Comparison of ENCODE assay signal across 36 cellular contexts in the genomic region with DNA sequence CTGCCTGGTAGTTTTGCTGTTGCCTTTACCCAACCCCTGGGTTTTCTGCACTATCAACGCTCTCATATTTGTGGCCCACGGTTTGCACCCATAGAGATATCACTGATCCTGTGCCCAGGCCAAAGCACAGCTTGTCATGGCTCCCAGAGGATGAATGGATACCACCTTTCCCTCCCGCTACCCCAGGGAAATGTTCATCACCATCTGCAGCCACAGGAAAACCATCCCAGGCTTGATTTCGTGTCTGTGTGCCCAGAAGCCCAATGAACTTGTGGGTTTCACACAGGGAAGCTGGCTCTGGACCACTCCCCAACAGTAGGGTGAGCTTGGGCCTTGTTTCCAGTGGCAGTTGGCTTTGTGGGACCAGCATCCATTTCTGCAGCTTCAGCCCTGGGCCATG.
"Had no signal": no experiment of that assay in that cellular context is flagged by ENCODE, and none has a peak within 500 bp of the region (broad histone marks: within the 10 kb centered on the region; RNA-seq: fewer than 3 reads in every experiment).

No MANE protein-coding gene starts in this region.

- H3K4me1 Mint-ChIP-seq: activated B cell treated with CpG ODN at 0.5 μM for 24 hours, brain had no signal

- H3K27me3 ChIP-seq: ascending aorta, cardiac muscle cell had no signal

- H3K4me1 ChIP-seq: ascending aorta had no signal

- H3K27me3 Mint-ChIP-seq: activated CD4-positive, alpha-beta memory T cell treated with anti-CD3 and anti-CD28 coated beads for 36 hours; activated CD4-positive, alpha-beta T cell treated with anti-CD3 and anti-CD28 coated beads, Interleukin-2, amount 10 ng/mL, durations not matched to agents 24 days and 14 days; activated CD8-positive, alpha-beta T cell treated with anti-CD3 and anti-CD28 coated beads for 36 hours; activated naive CD8-positive, alpha-beta T cell; activated naive CD8-positive, alpha-beta T cell treated with anti-CD3 and anti-CD28 coated beads, Interleukin-2, amount 10 ng/mL, durations not matched to agents 7 days and 5 days; activated naive CD8-positive, alpha-beta T cell treated with anti-CD3 and anti-CD28 coated beads, Interleukin-2, amount 50 U/mL, for 24 hours; activated T-cell treated with anti-CD3 and anti-CD28 coated beads, Interleukin-2, amount 50 U/mL, for 24 hours; central memory CD8-positive, alpha-beta T cell had no signal

- H3K27ac ChIP-seq: ascending aorta, cardiac muscle cell, VCaP had no signal

- H3K4me3 ChIP-seq: ascending aorta, cardiac muscle cell had no signal

- DNase-seq: activated B cell treated with CpG ODN at 0.5 μM for 24 hours; activated CD4-positive, alpha-beta memory T cell treated with anti-CD3 and anti-CD28 coated beads for 36 hours; activated CD4-positive, alpha-beta T cell treated with anti-CD3 and anti-CD28 coated beads for 4 hours; activated CD4-positive, alpha-beta T cell treated with anti-CD3 and anti-CD28 coated beads, Interleukin-2, amount 10 ng/mL, durations not matched to agents 24 days and 14 days; activated CD4-positive, alpha-beta T cell treated with anti-CD3 and anti-CD28 coated beads, Interleukin-2, amount 50 U/mL, for 1 hour; activated CD4-positive, alpha-beta T cell treated with anti-CD3 and anti-CD28 coated beads, Interleukin-2, amount 50 U/mL, for 4 hours; activated CD4-positive, CD25-positive, alpha-beta regulatory T cell treated with anti-CD3 and anti-CD28 coated beads, Interleukin-2, amount 50 U/mL, for 72 hours; activated CD8-positive, alpha-beta memory T cell treated with anti-CD3 and anti-CD28 coated beads, Interleukin-2, amount 50 U/mL, for 4 hours; activated CD8-positive, alpha-beta T cell treated with anti-CD3 and anti-CD28 coated beads for 36 hours; activated effector memory CD4-positive, alpha-beta T cell treated with Interleukin-2 at 50 U/mL for 16 hours; activated gamma-delta T cell; activated naive CD4-positive, alpha-beta T cell treated with anti-CD3 and anti-CD28 coated beads for 36 hours; activated naive CD4-positive, alpha-beta T cell treated with anti-CD3 and anti-CD28 coated beads, Interleukin-2, amount 50 U/mL, for 16 hours; activated naive CD8-positive, alpha-beta T cell treated with anti-CD3 and anti-CD28 coated beads, Interleukin-2, amount 10 ng/mL, durations not matched to agents 7 days and 5 days; activated naive CD8-positive, alpha-beta T cell treated with anti-CD3 and anti-CD28 coated beads, Interleukin-2, amount 50 U/mL, for 24 hours; activated T-cell treated with anti-CD3 and anti-CD28 coated beads, Interleukin-2, amount 50 U/mL, for 24 hours; activated T-cell treated with anti-CD3 and anti-CD28 coated beads, Interleukin-2, amount 50 U/mL, for 48 hours; amygdala; anterior cingulate cortex; caudate nucleus; cerebellar nuclear complex; SW 1271; T-helper 1 cell; T-helper 2 cell; T-helper 9 cell had no signal

- H3K36me3 ChIP-seq: ascending aorta, cardiac muscle cell had no signal

- H3K27ac Mint-ChIP-seq: activated B cell treated with CpG ODN at 0.5 μM for 24 hours; activated CD4-positive, alpha-beta memory T cell treated with anti-CD3 and anti-CD28 coated beads for 36 hours; activated CD4-positive, alpha-beta T cell treated with anti-CD3 and anti-CD28 coated beads, Interleukin-2, amount 10 ng/mL, durations not matched to agents 24 days and 14 days; activated CD8-positive, alpha-beta T cell treated with anti-CD3 and anti-CD28 coated beads for 36 hours; activated naive CD4-positive, alpha-beta T cell treated with anti-CD3 and anti-CD28 coated beads for 36 hours; activated naive CD8-positive, alpha-beta T cell; activated naive CD8-positive, alpha-beta T cell treated with anti-CD3 and anti-CD28 coated beads, Interleukin-2, amount 10 ng/mL, durations not matched to agents 7 days and 5 days; activated T-cell treated with anti-CD3 and anti-CD28 coated beads, Interleukin-2, amount 50 U/mL, for 24 hours; activated T-helper 2 cell treated with anti-CD3 and anti-CD28 coated beads, Interferon-gamma antibody, Interleukin-2, Interleukin-4, amounts not matched to agents 10 μg/mL and 5 μg/mL and 100 μg/mL, durations not matched to agents 14 hours and 24 hours and 36 hours; brain; T-helper 1 cell treated with Interleukin-12 subunit alpha and Interleukin-12 subunit beta and Interleukin-4 antibody, amounts not matched to agents 30 μg/mL and 1 μg/mL, for 36 hours; T-helper 2 cell treated with Interferon-gamma antibody and Interleukin-4, amounts not matched to agents 5 μg/mL and 100 μg/mL, for 36 hours had no signal

- H3K36me3 Mint-ChIP-seq: brain had no signal

- H3K4me3 Mint-ChIP-seq: activated B cell treated with CpG ODN at 0.5 μM for 24 hours; activated CD4-positive, alpha-beta memory T cell treated with anti-CD3 and anti-CD28 coated beads for 36 hours; activated CD4-positive, alpha-beta T cell treated with anti-CD3 and anti-CD28 coated beads, Interleukin-2, amount 10 ng/mL, durations not matched to agents 24 days and 14 days; activated CD8-positive, alpha-beta T cell treated with anti-CD3 and anti-CD28 coated beads for 36 hours; activated naive CD4-positive, alpha-beta T cell treated with anti-CD3 and anti-CD28 coated beads for 36 hours; activated naive CD8-positive, alpha-beta T cell; activated naive CD8-positive, alpha-beta T cell treated with anti-CD3 and anti-CD28 coated beads, Interleukin-2, amount 10 ng/mL, durations not matched to agents 7 days and 5 days; activated naive CD8-positive, alpha-beta T cell treated with anti-CD3 and anti-CD28 coated beads, Interleukin-2, amount 50 U/mL, for 24 hours; activated T-cell treated with anti-CD3 and anti-CD28 coated beads, Interleukin-2, amount 50 U/mL, for 24 hours; brain; central memory CD8-positive, alpha-beta T cell; T-helper 1 cell treated with Interleukin-12 subunit alpha and Interleukin-12 subunit beta and Interleukin-4 antibody, amounts not matched to agents 30 μg/mL and 1 μg/mL, for 36 hours; T-helper 2 cell treated with Interferon-gamma antibody and Interleukin-4, amounts not matched to agents 5 μg/mL and 100 μg/mL, for 36 hours had no signal

- FAIRE-seq: bronchial epithelial cell, TTC549 had no signal
